ENCODE assay signal across 14 cellular contexts in genomic region chr6:57177545-57178225, GRCh38. TPM values are rescaled to one million over a fixed set of nuclear protein-coding genes. Genes with fewer than 3 reads are reported as not detected.
A peak's percentile ranks its signal among the peaks of the same experiment; 100 is the strongest.
DNase-seq lines count a peak whose midpoint lies in the region; ATAC-seq and TF ChIP-seq lines count a peak whose summit lies in the region.
"Had no signal": no experiment of that assay in that cellular context is flagged by ENCODE, and none has a peak within 500 bp of the region (broad histone marks: within the 10 kb centered on the region; RNA-seq: fewer than 3 reads in every experiment).

No MANE protein-coding gene starts in this region.

- H3K36me3 ChIP-seq in adipocyte (ENCODE audit: control insufficient read depth, insufficient read depth, low read length, severe bottlenecking) (peaks cover 11% of the 10 kb centered on the region), heart right ventricle (peaks cover 0 to 9% (median under 1%) of the 10 kb centered on the region in 9 donors), osteoblast (ENCODE audit: insufficient read depth, low read length) (peaks cover 34% of the 10 kb centered on the region), upper lobe of right lung (peaks cover under 1% of the 10 kb centered on the region)

- H3K79me2 ChIP-seq in osteoblast (ENCODE audit: insufficient read depth, low read length): peaks cover 92% of the 10 kb centered on the region

- peak; percentile 68 to 88 (median 75) for ATAC-seq in heart right ventricle
- peak; percentile 20 for ATAC-seq in upper lobe of right lung
- ATAC-seq in GM21576 (IDR thresholded peaks at IDR 0.05; ENCODE audit: unreplicated experiment): no peak
- ATAC-seq: stimulated activated naive CD8-positive, alpha-beta T cell treated with anti-CD3 and anti-CD28 coated beads, Interleukin-15, Interleukin-2, amounts not matched to agents 100 U/mL and 50 U/mL, for 24 hours had no signal

- H3K27me3 ChIP-seq in adipocyte (replicated peaks; ENCODE audit: control insufficient read depth, insufficient read depth, low read length): no peaks in the 10 kb centered on the region
- no peaks in the 10 kb centered on the region for H3K27me3 ChIP-seq in heart right ventricle
- H3K27me3 ChIP-seq in osteoblast (ENCODE audit: insufficient read depth, low read length): no peaks in the 10 kb centered on the region
- H3K27me3 ChIP-seq in upper lobe of right lung: no peaks in the 10 kb centered on the region
- H3K27me3 ChIP-seq: brain microvascular endothelial cell had no signal

- H3K27ac ChIP-seq in heart right ventricle (peak overlapping the region; percentile 4 to 92 (median 72)), osteoblast (ENCODE audit: low read depth, low read length) (peak overlapping the region; percentile 41), upper lobe of right lung (no peak overlapping the region)
- H3K27ac ChIP-seq: brain microvascular endothelial cell had no signal

- peaks cover 34% of the 10 kb centered on the region for H3K4me1 ChIP-seq in adipocyte (ENCODE audit: control insufficient read depth, insufficient read depth, low read length)
- peaks cover 3 to 63% (median 31%) of the 10 kb centered on the region in 9 donors for H3K4me1 ChIP-seq in heart right ventricle
- H3K4me1 ChIP-seq in osteoblast (ENCODE audit: insufficient read depth, low read length): peaks cover 34% of the 10 kb centered on the region
- H3K4me1 ChIP-seq in upper lobe of right lung: peaks cover 10% of the 10 kb centered on the region

- peaks cover 17% of the 10 kb centered on the region for H4K20me1 ChIP-seq in osteoblast (ENCODE audit: insufficient read depth, low read length)

- peak overlapping the region; percentile 72 for H3K4me3 ChIP-seq in adipocyte (ENCODE audit: low read length)
- H3K4me3 ChIP-seq in heart right ventricle: peak overlapping the region in 7 of 10 donors; percentile 12 to 41 (median 32)
- H3K4me3 ChIP-seq in osteoblast (ENCODE audit: insufficient read depth, low read length): no peak overlapping the region
- H3K4me3 ChIP-seq in upper lobe of right lung: no peak overlapping the region

- intact Hi-C loops in heart right ventricle (cut with DNase I): loop anchor here in 3 of 10 donors (5.0 to 10.0 kb wide), 3 partner anchors 45 to 273 kb away; partner anchors contain the start of genes PRIM2 (in 2 of the 3) and RAB23 (in 1 of the 3)
- intact Hi-C loops in upper lobe of right lung (cut with DNase I): no loop called here
- intact Hi-C loops in head of caudate nucleus (cut with DNase I): loop anchor here (10.0 kb wide), 1 partner anchor 137 kb away; the partner anchor contains the start of gene PRIM2

- peak overlapping the region; percentile 75 for H3K9ac ChIP-seq in adipocyte (ENCODE audit: low read length)

- DNase-seq in adipocyte (ENCODE audit: low read depth) (no peak), heart right ventricle (peak; percentile 24 to 58), osteoblast (ENCODE audit: insufficient read length, low spot score, missing footprints) (peak; percentile 84), upper lobe of right lung (no peak), NCI-H524 treated with DMSO at 0.1 percent for 48 hours (lab: John Stamatoyannopoulos, UW) (no peak), NOMO-1 (lab: John Stamatoyannopoulos, UW; ENCODE audit: unreplicated experiment in 2 of 2) (no peak), head of caudate nucleus (no peak)
- DNase-seq: activated CD4-positive, alpha-beta T cell treated with anti-CD3 and anti-CD28 coated beads, Interleukin-2, amount 50 U/mL, for 1 hour; brain microvascular endothelial cell; Caco-2; stimulated activated CD4-positive, alpha-beta T cell treated with anti-CD3 and anti-CD28 coated beads, Interleukin-4, amount 100 ng/mL, for 4 hours; stimulated activated naive CD8-positive, alpha-beta T cell treated with anti-CD3 and anti-CD28 coated beads, Interleukin-15, Interleukin-2, amounts not matched to agents 100 U/mL and 50 U/mL, for 24 hours; T-helper 1 cell had no signal

- H2AFZ ChIP-seq in osteoblast (ENCODE audit: low read length): no peak overlapping the region

- TF ChIP-seq CTCF in heart right ventricle (IDR thresholded peaks at IDR 0.05) (no peak), osteoblast (IDR thresholded peaks at IDR 0.05; ENCODE audit: extremely low read depth, low read depth, low read length) (no peak), upper lobe of right lung (IDR thresholded peaks at IDR 0.05) (no peak)

- H3K4me2 ChIP-seq in osteoblast (ENCODE audit: insufficient read depth, low read length): peak overlapping the region; percentile 29

- 33 to 49% methylated on average over 11 of the region's 11 CpGs for WGBS in heart right ventricle, 2 donors

- H3K9me3 ChIP-seq in adipocyte (ENCODE audit: control insufficient read depth, low read length) (no peaks in the 10 kb centered on the region), heart right ventricle (no peaks in the 10 kb centered on the region), osteoblast (ENCODE audit: low read depth, low read length) (no peaks in the 10 kb centered on the region), upper lobe of right lung (no peaks in the 10 kb centered on the region)
- H3K9me3 ChIP-seq: Caco-2 had no signal

RNA-seq across cellular contexts. Expression of gene BAG2, which starts 5.6 kb away (rescaled TPM):
- total RNA-seq in heart right ventricle (10 to 100 TPM in 4 of 10 donors, 1 to 10 TPM in 6; 7.2 to 15.6 (median 9.7) TPM), osteoblast (13.3 and 17.7 TPM in 2 replicates), upper lobe of right lung (7.1 TPM)
- polyA plus RNA-seq in heart right ventricle: 1 to 10 TPM; 3.9 to 6.4 TPM

RNA-seq across cellular contexts. Expression of gene RAB23, which starts 44.4 kb away (rescaled TPM):
- total RNA-seq in heart right ventricle (10 to 100 TPM in 6 of 10 donors, 1 to 10 TPM in 4; 7.6 to 16.5 (median 10.9) TPM), osteoblast (74.0 and 82.2 TPM in 2 replicates), upper lobe of right lung (13.7 TPM)
- 1 to 10 TPM; 3.1 to 4.5 TPM for polyA plus RNA-seq in heart right ventricle

Comparison
In these comparisons a context has a peak if more than half of its experiments do, and no peak if none do; other contexts are left out.
1. DNase-seq: peak in heart right ventricle (2 of 2) and osteoblast (single experiment); none in adipocyte (single experiment), upper lobe of right lung (single experiment), NCI-H524 treated with DMSO at 0.1 percent for 48 hours (single experiment), NOMO-1 (0 of 2) and head of caudate nucleus (0 of 42).
2. H3K4me3 ChIP-seq: peak in adipocyte (single experiment) and heart right ventricle (7 of 10); none in osteoblast (single experiment) and upper lobe of right lung (single experiment).